18 cellular contexts compared by ENCODE assay signal in the genomic region with DNA sequence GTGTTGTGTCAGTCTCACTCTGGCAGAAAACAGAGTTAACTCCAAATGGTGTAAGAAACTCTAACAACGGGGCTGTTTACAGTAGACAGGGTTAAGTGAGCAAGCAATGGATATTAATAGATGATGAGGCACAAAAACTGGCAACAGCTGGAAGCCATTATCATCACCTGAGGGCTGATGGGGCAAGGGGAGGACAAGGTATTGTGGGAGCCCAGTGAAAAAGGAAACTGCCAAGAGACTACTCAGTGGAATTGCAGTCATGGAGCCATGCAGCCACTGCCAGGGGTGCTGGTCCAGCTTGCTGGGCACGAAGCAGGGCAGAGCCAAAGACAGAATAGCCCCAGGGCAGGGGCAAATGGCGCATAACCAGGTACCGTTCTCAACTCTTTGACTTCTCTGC.
DNase-seq lines count a peak whose midpoint lies in the region; ATAC-seq and TF ChIP-seq lines count a peak whose summit lies in the region.
"Had no signal": no experiment of that assay in that cellular context is flagged by ENCODE, and none has a peak within 500 bp of the region (broad histone marks: within the 10 kb centered on the region; RNA-seq: fewer than 3 reads in every experiment).

No MANE protein-coding gene starts in this region.

- H3K4me2 ChIP-seq in neural progenitor cell, result no peak overlapping the region
- H3K4me2 ChIP-seq: BLaER1 treated with 17β-estradiol and CSF1 and Interleukin-3, amounts not matched to agents 10 nM and 100 nM had no signal

- no peaks in the 10 kb centered on the region for H3K4me1 Mint-ChIP-seq in neural progenitor cell
- H3K4me1 Mint-ChIP-seq in activated CD4-positive, alpha-beta T cell treated with anti-CD3 and anti-CD28 coated beads for 36 hours, result no peaks in the 10 kb centered on the region
- H3K4me1 Mint-ChIP-seq: CD8-positive, alpha-beta memory T cell had no signal

- CTCF ChIA-PET in activated CD4-positive, alpha-beta T cell treated with anti-CD3 and anti-CD28 coated beads for 36 hours (lab: Charles Lee), result no interaction called here

- POLR2A ChIA-PET in activated CD4-positive, alpha-beta T cell treated with anti-CD3 and anti-CD28 coated beads for 36 hours (lab: Charles Lee), result no interaction called here

- H3K27me3 ChIP-seq in left ventricle myocardium inferior (ENCODE audit: low read depth) (peaks cover 2% of the 10 kb centered on the region), right atrium auricular region (no peaks in the 10 kb centered on the region), neural progenitor cell (no peaks in the 10 kb centered on the region)
- H3K27me3 ChIP-seq: BLaER1 treated with 17β-estradiol and CSF1 and Interleukin-3, amounts not matched to agents 10 nM and 100 nM; Peyer's patch had no signal

- H3K9me3 ChIP-seq in left ventricle myocardium inferior (replicated peaks) (peaks cover 6% of the 10 kb centered on the region), right atrium auricular region (no peaks in the 10 kb centered on the region), neural progenitor cell (ENCODE audit: low read depth) (no peaks in the 10 kb centered on the region)
- H3K9me3 ChIP-seq: BLaER1 treated with 17β-estradiol and CSF1 and Interleukin-3, amounts not matched to agents 10 nM and 100 nM; Peyer's patch had no signal

- H2AFZ ChIP-seq in neural progenitor cell (replicated peaks), result peak overlapping the region; percentile 1

- no peak for ATAC-seq in activated CD4-positive, alpha-beta T cell treated with anti-CD3 and anti-CD28 coated beads for 36 hours

- H3K79me2 ChIP-seq in neural progenitor cell (ENCODE audit: low read depth), result no peaks in the 10 kb centered on the region

- no peaks in the 10 kb centered on the region for H3F3A ChIP-seq in neural progenitor cell (ENCODE audit: low read depth)

- H3K36me3 ChIP-seq in left ventricle myocardium inferior, result no peaks in the 10 kb centered on the region
- no peaks in the 10 kb centered on the region for H3K36me3 ChIP-seq in right atrium auricular region
- H3K36me3 ChIP-seq in neural progenitor cell, result no peaks in the 10 kb centered on the region
- H3K36me3 ChIP-seq: BLaER1 treated with 17β-estradiol and CSF1 and Interleukin-3, amounts not matched to agents 10 nM and 100 nM; Peyer's patch had no signal

- H3K4me3 ChIP-seq in left ventricle myocardium inferior (no peak overlapping the region), right atrium auricular region (no peak overlapping the region), fibroblast of villous mesenchyme (ENCODE audit: low read depth, low read length) (no peak overlapping the region), neural progenitor cell (no peak overlapping the region)
- H3K4me3 ChIP-seq: BLaER1 treated with 17β-estradiol and CSF1 and Interleukin-3, amounts not matched to agents 10 nM and 100 nM; Peyer's patch had no signal

- no peaks in the 10 kb centered on the region for H3K27me3 Mint-ChIP-seq in neural progenitor cell (ENCODE audit: insufficient read depth, low read depth)
- H3K27me3 Mint-ChIP-seq in activated CD4-positive, alpha-beta T cell treated with anti-CD3 and anti-CD28 coated beads for 36 hours, result no peaks in the 10 kb centered on the region
- H3K27me3 Mint-ChIP-seq: CD8-positive, alpha-beta memory T cell had no signal

- intact Hi-C loops in left ventricle myocardium inferior (cut with micrococcal nuclease), result no loop called here
- intact Hi-C loops in activated CD4-positive, alpha-beta T cell treated with anti-CD3 and anti-CD28 coated beads for 36 hours (cut with DNase I, micrococcal nuclease), result loop anchor here in 1 of 2 experiments (10.0 kb wide), 1 partner anchor 1031 kb away; no protein-coding TSS in a partner anchor

- no peak overlapping the region for H3K27ac Mint-ChIP-seq in neural progenitor cell
- no peak overlapping the region for H3K27ac Mint-ChIP-seq in activated CD4-positive, alpha-beta T cell treated with anti-CD3 and anti-CD28 coated beads for 36 hours
- H3K27ac Mint-ChIP-seq: CD8-positive, alpha-beta memory T cell had no signal

- H4K20me1 ChIP-seq in neural progenitor cell (ENCODE audit: low read depth), result no peaks in the 10 kb centered on the region
- H4K20me1 ChIP-seq: BLaER1 treated with 17β-estradiol and CSF1 and Interleukin-3, amounts not matched to agents 10 nM and 100 nM had no signal

- peak overlapping the region; percentile 47 for H3K27ac ChIP-seq in left ventricle myocardium inferior (replicated peaks)
- H3K27ac ChIP-seq in right atrium auricular region, result peak overlapping the region in 1 of 2 donors; percentile 23
- H3K27ac ChIP-seq in neural progenitor cell, result no peak overlapping the region
- H3K27ac ChIP-seq: BLaER1 treated with 17β-estradiol and CSF1 and Interleukin-3, amounts not matched to agents 10 nM and 100 nM; Peyer's patch had no signal

- no peak overlapping the region for H3K4me3 Mint-ChIP-seq in neural progenitor cell
- no peak overlapping the region for H3K4me3 Mint-ChIP-seq in activated CD4-positive, alpha-beta T cell treated with anti-CD3 and anti-CD28 coated beads for 36 hours
- H3K4me3 Mint-ChIP-seq: CD8-positive, alpha-beta memory T cell had no signal

- H3K4me1 ChIP-seq in left ventricle myocardium inferior, result peaks cover 26% of the 10 kb centered on the region
- peaks cover 0 to 18% of the 10 kb centered on the region in 2 donors for H3K4me1 ChIP-seq in right atrium auricular region
- H3K4me1 ChIP-seq in neural progenitor cell, result no peaks in the 10 kb centered on the region
- H3K4me1 ChIP-seq: Peyer's patch had no signal

- H3K36me3 Mint-ChIP-seq in neural progenitor cell, result no peaks in the 10 kb centered on the region
- H3K36me3 Mint-ChIP-seq in activated CD4-positive, alpha-beta T cell treated with anti-CD3 and anti-CD28 coated beads for 36 hours (ENCODE audit: low read depth), result no peaks in the 10 kb centered on the region

- peaks cover 6% of the 10 kb centered on the region for H3K9me3 Mint-ChIP-seq in neural progenitor cell
- H3K9me3 Mint-ChIP-seq in activated CD4-positive, alpha-beta T cell treated with anti-CD3 and anti-CD28 coated beads for 36 hours (ENCODE audit: low read depth), result no peaks in the 10 kb centered on the region
- H3K9me3 Mint-ChIP-seq: CD8-positive, alpha-beta memory T cell had no signal

- DNase-seq in left ventricle myocardium inferior (no peak), right atrium auricular region (ENCODE audit: low spot score) (no peak), fibroblast of villous mesenchyme (ENCODE audit: low read depth) (peak; percentile 31), neural progenitor cell (ENCODE audit: low spot score) (no peak), glomerular visceral epithelial cell (ENCODE audit: extremely low spot score) (no peak), GDM1 (lab: John Stamatoyannopoulos, UW) (no peak)
- no peak for DNase-seq in activated naive CD4-positive, alpha-beta T cell treated with anti-CD3 and anti-CD28 coated beads, Interleukin-2, amount 50 U/mL, for 16 hours
- DNase-seq in activated CD4-positive, alpha-beta T cell treated with anti-CD3 and anti-CD28 coated beads for 36 hours, result no peak
- DNase-seq: CD8-positive, alpha-beta memory T cell; DMS 273 treated with DMSO at 0.1 percent for 48 hours; GF-D8; NCI-H1436 treated with DMSO at 0.1 percent for 48 hours; NCI-H2029 treated with DMSO at 0.1 percent for 48 hours; NCI-H2171 treated with DMSO at 0.1 percent for 48 hours; NCI-H510A treated with DMSO at 0.1 percent for 48 hours; Peyer's patch; SHP77 treated with DMSO at 0.1 percent for 48 hours had no signal

- TF ChIP-seq CTCF in left ventricle myocardium inferior (IDR thresholded peaks at IDR 0.05; ENCODE audit: borderline replicate concordance) (no peak), right atrium auricular region (IDR thresholded peaks at IDR 0.05) (no peak), fibroblast of villous mesenchyme (IDR thresholded peaks at IDR 0.05; ENCODE audit: insufficient read depth, low read depth, low read length) (no peak), neural progenitor cell (IDR thresholded peaks at IDR 0.05) (no peak)

- no peak overlapping the region for H3K9ac ChIP-seq in neural progenitor cell
- H3K9ac ChIP-seq: BLaER1 treated with 17β-estradiol and CSF1 and Interleukin-3, amounts not matched to agents 10 nM and 100 nM had no signal
